In the genomic region with DNA sequence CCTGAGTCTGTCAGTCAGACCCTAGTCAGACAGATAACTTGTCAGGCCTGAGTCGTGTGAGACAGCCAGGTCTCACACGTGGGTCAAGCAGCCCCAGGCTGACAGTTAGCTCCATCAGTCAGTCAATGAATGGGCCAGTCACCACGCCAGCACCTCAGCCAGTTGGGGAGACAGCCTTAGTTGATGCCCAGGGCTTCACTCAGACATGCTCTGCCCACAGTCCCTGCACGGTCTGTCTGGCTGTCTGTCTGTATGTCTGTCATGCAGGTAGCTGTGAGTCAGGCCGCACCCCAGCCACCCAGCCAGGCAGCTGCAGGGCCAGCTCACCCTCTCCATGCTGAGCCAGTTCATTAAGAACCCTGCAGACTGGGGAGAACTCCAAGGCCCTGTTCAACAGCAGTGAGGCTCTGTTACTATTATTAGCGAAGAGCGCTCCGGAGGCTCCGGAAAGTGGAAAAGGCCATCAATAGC, we compare ENCODE assay signal across 11 cellular contexts.
"Had no signal": no experiment of that assay in that cellular context is flagged by ENCODE, and none has a peak within 500 bp of the region (broad histone marks: within the 10 kb centered on the region; RNA-seq: fewer than 3 reads in every experiment).

No MANE protein-coding gene starts in this region.

- H3K36me3 Mint-ChIP-seq: activated naive CD4-positive, alpha-beta T cell treated with anti-CD3 and anti-CD28 coated beads, Interleukin-2, amount 50 U/mL, for 72 hours had no signal

- H3K27me3 Mint-ChIP-seq: activated CD4-positive, alpha-beta T cell treated with anti-CD3 and anti-CD28 coated beads, Interleukin-2, amount 10 ng/mL, durations not matched to agents 7 days and 5 days had no signal

- H3K9me3 ChIP-seq: gastroesophageal sphincter, thyroid gland had no signal

- H3K27me3 ChIP-seq: gastroesophageal sphincter, thyroid gland had no signal

- H3K9me3 Mint-ChIP-seq: activated CD4-positive, alpha-beta T cell treated with anti-CD3 and anti-CD28 coated beads, Interleukin-2, amount 10 ng/mL, durations not matched to agents 7 days and 5 days; activated T-helper 2 cell treated with anti-CD3 and anti-CD28 coated beads, Interferon-gamma antibody, Interleukin-2, Interleukin-4, amounts not matched to agents 10 μg/mL and 5 μg/mL and 100 μg/mL, durations not matched to agents 14 hours and 24 hours and 36 hours had no signal

- H3K27ac Mint-ChIP-seq: activated CD4-positive, alpha-beta T cell treated with anti-CD3 and anti-CD28 coated beads, Interleukin-2, amount 10 ng/mL, durations not matched to agents 7 days and 5 days; activated naive CD4-positive, alpha-beta T cell treated with anti-CD3 and anti-CD28 coated beads, Interleukin-2, amount 50 U/mL, for 72 hours; activated T-helper 2 cell treated with anti-CD3 and anti-CD28 coated beads, Interferon-gamma antibody, Interleukin-2, Interleukin-4, amounts not matched to agents 10 μg/mL and 5 μg/mL and 100 μg/mL, durations not matched to agents 14 hours and 24 hours and 36 hours; nephron had no signal

- H3K4me1 ChIP-seq: gastroesophageal sphincter, thyroid gland had no signal

- H3K4me3 ChIP-seq: gastroesophageal sphincter, skin epidermis, thyroid gland had no signal

- H3K4me1 Mint-ChIP-seq: activated CD4-positive, alpha-beta T cell treated with anti-CD3 and anti-CD28 coated beads, Interleukin-2, amount 10 ng/mL, durations not matched to agents 7 days and 5 days had no signal

- DNase-seq: activated CD4-positive, alpha-beta T cell treated with anti-CD3 and anti-CD28 coated beads, Interleukin-2, amount 10 ng/mL, durations not matched to agents 7 days and 5 days; activated CD4-positive, CD25-positive, alpha-beta regulatory T cell; activated CD8-positive, alpha-beta memory T cell treated with anti-CD3 and anti-CD28 coated beads for 24 hours; hippocampal formation; T-helper 2 cell; thyroid gland had no signal

- H3K4me3 Mint-ChIP-seq: activated CD4-positive, alpha-beta T cell treated with anti-CD3 and anti-CD28 coated beads, Interleukin-2, amount 10 ng/mL, durations not matched to agents 7 days and 5 days; nephron had no signal

- H3K27ac ChIP-seq: gastroesophageal sphincter, skin epidermis, thyroid gland had no signal

- H3K36me3 ChIP-seq: gastroesophageal sphincter, thyroid gland had no signal

- ATAC-seq: activated naive CD4-positive, alpha-beta T cell treated with anti-CD3 and anti-CD28 coated beads, Interleukin-2, amount 50 U/mL, for 72 hours; gastroesophageal sphincter had no signal
